Comparison of ENCODE assay signal across 27 cellular contexts in genomic region chr19:49153167-49153809, GRCh38. TPM values are rescaled to one million over a fixed set of nuclear protein-coding genes. Genes with fewer than 3 reads are reported as not detected.
DNase-seq lines count a peak whose midpoint lies in the region; ATAC-seq and TF ChIP-seq lines count a peak whose summit lies in the region.
"Had no signal": no experiment of that assay in that cellular context is flagged by ENCODE, and none has a peak within 500 bp of the region (broad histone marks: within the 10 kb centered on the region; RNA-seq: fewer than 3 reads in every experiment).

No MANE protein-coding gene starts in this region.

- peak overlapping the region; percentile 46 to 99 (median 70) for H3K4me2 ChIP-seq in BLaER1 treated with 17β-estradiol and CSF1 and Interleukin-3, amounts not matched to agents 10 nM and 100 nM

- peaks cover 64% of the 10 kb centered on the region for H3K27me3 Mint-ChIP-seq in activated naive CD8-positive, alpha-beta T cell treated with anti-CD3 and anti-CD28 coated beads, Interleukin-2, amount 10 ng/mL, durations not matched to agents 7 days and 5 days
- H3K27me3 Mint-ChIP-seq in nephron progenitor cell (ENCODE audit: low read depth, poor library complexity): peaks cover 28% of the 10 kb centered on the region

- peaks cover 0 to 10% (median 0%) of the 10 kb centered on the region in 11 experiments; a peak in 4 of 22 replicates for H3K27me3 ChIP-seq in BLaER1 treated with 17β-estradiol and CSF1 and Interleukin-3, amounts not matched to agents 10 nM and 100 nM
- H3K27me3 ChIP-seq in Peyer's patch: no peaks in the 10 kb centered on the region
- H3K27me3 ChIP-seq: adrenal gland, body of pancreas had no signal

- no peak for ATAC-seq in activated naive CD8-positive, alpha-beta T cell treated with anti-CD3 and anti-CD28 coated beads, Interleukin-2, amount 10 ng/mL, durations not matched to agents 7 days and 5 days (ENCODE audit: low read depth)
- ATAC-seq: body of pancreas, left lung, T-helper 17 cell had no signal

- H3K9me3 ChIP-seq in BLaER1 treated with 17β-estradiol and CSF1 and Interleukin-3, amounts not matched to agents 10 nM and 100 nM (replicated peaks in 1 of 11): no peaks in the 10 kb centered on the region
- peaks cover 0 to 12% (median 0%) of the 10 kb centered on the region in 4 donors for H3K9me3 ChIP-seq in Peyer's patch
- H3K9me3 ChIP-seq: adrenal gland, body of pancreas, left lung had no signal

- H3K36me3 ChIP-seq in BLaER1 treated with 17β-estradiol and CSF1 and Interleukin-3, amounts not matched to agents 10 nM and 100 nM: no peaks in the 10 kb centered on the region
- no peaks in the 10 kb centered on the region for H3K36me3 ChIP-seq in Peyer's patch
- H3K36me3 ChIP-seq: adrenal gland, left lung had no signal

- H3K4me3 ChIP-seq in BLaER1 treated with 17β-estradiol and CSF1 and Interleukin-3, amounts not matched to agents 10 nM and 100 nM: peak overlapping the region in 1 of 10 experiments; percentile 1; a peak in 1 of 20 replicates
- H3K4me3 ChIP-seq in Peyer's patch: no peak overlapping the region
- H3K4me3 ChIP-seq: adrenal gland, body of pancreas, left lung, skin epidermis had no signal

- POLR2A ChIA-PET in activated naive CD8-positive, alpha-beta T cell treated with anti-CD3 and anti-CD28 coated beads, Interleukin-2, amount 10 ng/mL, durations not matched to agents 7 days and 5 days (lab: Charles Lee): no interaction called here
- POLR2A ChIA-PET in GM10248 (lab: Yijun Ruan, JAX): no interaction called here

- no peak for TF ChIP-seq POLR2A in Peyer's patch (IDR thresholded peaks at IDR 0.05)

- H3K4me1 Mint-ChIP-seq in activated naive CD8-positive, alpha-beta T cell treated with anti-CD3 and anti-CD28 coated beads, Interleukin-2, amount 10 ng/mL, durations not matched to agents 7 days and 5 days: peaks cover 13% of the 10 kb centered on the region
- H3K4me1 Mint-ChIP-seq in nephron progenitor cell: peaks cover 71% of the 10 kb centered on the region

- peaks cover 42 to 86% (median 77%) of the 10 kb centered on the region in 10 experiments for H3K4me1 ChIP-seq in BLaER1 treated with 17β-estradiol and CSF1 and Interleukin-3, amounts not matched to agents 10 nM and 100 nM
- peaks cover 4 to 27% (median 20%) of the 10 kb centered on the region in 4 donors for H3K4me1 ChIP-seq in Peyer's patch

- H4K20me1 ChIP-seq in BLaER1 treated with 17β-estradiol and CSF1 and Interleukin-3, amounts not matched to agents 10 nM and 100 nM: peaks cover 0 to 5% (median 0%) of the 10 kb centered on the region in 11 experiments; a peak in 2 of 22 replicates

- peak overlapping the region; percentile 73 for H3K27ac Mint-ChIP-seq in activated naive CD8-positive, alpha-beta T cell treated with anti-CD3 and anti-CD28 coated beads, Interleukin-2, amount 10 ng/mL, durations not matched to agents 7 days and 5 days
- H3K27ac Mint-ChIP-seq in nephron progenitor cell: no peak overlapping the region
- H3K27ac Mint-ChIP-seq: T-helper 17 cell had no signal

- no peaks in the 10 kb centered on the region for H3K36me3 Mint-ChIP-seq in activated naive CD8-positive, alpha-beta T cell treated with anti-CD3 and anti-CD28 coated beads, Interleukin-2, amount 10 ng/mL, durations not matched to agents 7 days and 5 days
- H3K36me3 Mint-ChIP-seq in nephron progenitor cell (ENCODE audit: low read depth): peaks cover 12% of the 10 kb centered on the region

- CTCF ChIA-PET in GM10248 (lab: Yijun Ruan, JAX): no interaction called here

- H3K9ac ChIP-seq in BLaER1 treated with 17β-estradiol and CSF1 and Interleukin-3, amounts not matched to agents 10 nM and 100 nM: no peak overlapping the region

- H3K27ac ChIP-seq in BLaER1 treated with 17β-estradiol and CSF1 and Interleukin-3, amounts not matched to agents 10 nM and 100 nM: 0 out of 22 replicates have a peak overlapping the region, but pooled peaks of 1 of the 11 experiments have one; percentile 17
- H3K27ac ChIP-seq in Peyer's patch: no peak overlapping the region
- H3K27ac ChIP-seq: adrenal gland, body of pancreas, left lung, skin epidermis had no signal

- no peak for TF ChIP-seq CTCF in nephron progenitor cell (IDR thresholded peaks at IDR 0.05)
- no peak for TF ChIP-seq CTCF in GM10248 (IDR thresholded peaks at IDR 0.05; ENCODE audit: control extremely low read depth, extremely low read depth, low read depth, missing control alignments)
- TF ChIP-seq CTCF in Peyer's patch (IDR thresholded peaks at IDR 0.05): no peak

- DNase-seq in SKM-1 treated with dmso at 0.1 percent for 144 hours (lab: John Stamatoyannopoulos, UW; ENCODE audit: unreplicated experiment) (peak; percentile 12), SKM-1 (lab: John Stamatoyannopoulos, UW; ENCODE audit: unreplicated experiment) (no peak), nephron progenitor cell (no peak), GM10248 (ENCODE audit: extremely low spot score) (no peak), amniotic stem cell (lab: John Stamatoyannopoulos, UW) (no peak), Peyer's patch (no peak)
- no peak for DNase-seq in activated naive CD8-positive, alpha-beta T cell treated with anti-CD3 and anti-CD28 coated beads, Interleukin-2, amount 10 ng/mL, durations not matched to agents 7 days and 5 days
- DNase-seq: activated CD4-positive, alpha-beta T cell treated with anti-CD3 and anti-CD28 coated beads, Interleukin-2, amount 50 U/mL, for 1 hour; activated CD4-positive, CD25-positive, alpha-beta regulatory T cell; activated gamma-delta T cell; activated T-cell treated with anti-CD3 and anti-CD28 coated beads, Interleukin-2, amount 50 U/mL, for 1 hour; adrenal gland; KBM-7; left lung; NCI-H1092 treated with DMSO at 0.1 percent for 48 hours; NCI-H187; NCI-H2171 treated with DMSO at 0.1 percent for 48 hours; NCI-H510A; RPMI8226; stimulated activated naive CD4-positive, alpha-beta T cell; T-helper 17 cell had no signal

- H3K9me3 Mint-ChIP-seq in activated naive CD8-positive, alpha-beta T cell treated with anti-CD3 and anti-CD28 coated beads, Interleukin-2, amount 10 ng/mL, durations not matched to agents 7 days and 5 days: no peaks in the 10 kb centered on the region
- peaks cover 20% of the 10 kb centered on the region for H3K9me3 Mint-ChIP-seq in nephron progenitor cell

- H3K4me3 Mint-ChIP-seq in activated naive CD8-positive, alpha-beta T cell treated with anti-CD3 and anti-CD28 coated beads, Interleukin-2, amount 10 ng/mL, durations not matched to agents 7 days and 5 days: no peak overlapping the region
- peak overlapping the region; percentile 69 for H3K4me3 Mint-ChIP-seq in nephron progenitor cell
- H3K4me3 Mint-ChIP-seq: T-helper 17 cell had no signal

RNA-seq across cellular contexts. Expression of gene HRC, which starts 1.9 kb away (rescaled TPM):
- not detected for total RNA-seq in activated naive CD8-positive, alpha-beta T cell treated with anti-CD3 and anti-CD28 coated beads, Interleukin-2, amount 10 ng/mL, durations not matched to agents 7 days and 5 days
- total RNA-seq in Peyer's patch: under 1 TPM in 3 of 4 donors, not detected in 1; 0.35 to 0.76 (median 0.67) TPM
- total RNA-seq: HT1080, M059J, T-helper 17 cell had no signal

RNA-seq across cellular contexts. Expression of gene TRPM4, which starts 4.3 kb away (rescaled TPM):
- under 1 TPM; 0.19 to 0.34 TPM for total RNA-seq in activated naive CD8-positive, alpha-beta T cell treated with anti-CD3 and anti-CD28 coated beads, Interleukin-2, amount 10 ng/mL, durations not matched to agents 7 days and 5 days
- total RNA-seq in Peyer's patch: 100 to 1,000 TPM; 228 to 419 (median 258) TPM

RNA-seq across cellular contexts. Expression of gene PPFIA3, which starts 33.9 kb away (rescaled TPM):
- total RNA-seq in activated naive CD8-positive, alpha-beta T cell treated with anti-CD3 and anti-CD28 coated beads, Interleukin-2, amount 10 ng/mL, durations not matched to agents 7 days and 5 days: 1 to 10 TPM; 3.6 to 4.6 TPM
- total RNA-seq in Peyer's patch: 10 to 100 TPM; 12.7 to 24.8 (median 16.4) TPM

RNA-seq across cellular contexts. Expression of gene C19orf73, which starts 34.3 kb away (rescaled TPM):
- total RNA-seq in activated naive CD8-positive, alpha-beta T cell treated with anti-CD3 and anti-CD28 coated beads, Interleukin-2, amount 10 ng/mL, durations not matched to agents 7 days and 5 days: 1 to 10 TPM; 1.3 to 1.7 TPM
- total RNA-seq in Peyer's patch: 1 to 10 TPM in 3 of 4 donors, not detected in 1; 3.6 to 6.1 (median 4.6) TPM
- total RNA-seq: mesenteric fat pad had no signal

RNA-seq across cellular contexts. Expression of gene LIN7B, which starts 39.1 kb away (rescaled TPM):
- 10 to 100 TPM in 1 of 2 experiments, 1 to 10 TPM in 1; 8.9 to 10.1 TPM for total RNA-seq in activated naive CD8-positive, alpha-beta T cell treated with anti-CD3 and anti-CD28 coated beads, Interleukin-2, amount 10 ng/mL, durations not matched to agents 7 days and 5 days
- 10 to 100 TPM in 3 of 4 donors, not detected in 1; 13.5 to 29.4 (median 18.0) TPM for total RNA-seq in Peyer's patch

Comparison
In these comparisons a context has a peak if more than half of its experiments do, and no peak if none do; other contexts are left out.
1. RNA of gene TRPM4, which starts 4.3 kb away (total RNA-seq): 228 to 419 TPM in Peyer's patch; 0.19 to 0.34 TPM in activated naive CD8-positive, alpha-beta T cell treated with anti-CD3 and anti-CD28 coated beads, Interleukin-2, amount 10 ng/mL, durations not matched to agents 7 days and 5 days; every median in the first group is over 100 times any median in the second.